1 cellular context compared by ENCODE assay signal in genomic region chr2:73283545-73284295, GRCh38.
TF ChIP-seq lines count a peak whose summit lies in the region.

No MANE protein-coding gene starts in this region.

TF ChIP-seq in HepG2, 621 proteins besides CTCF, POLR2A, EP300 and RAD21 (continued from another document and continues in another):
- TF ChIP-seq ZBTB37 (CRISPR knock-in tag; IDR thresholded peaks at IDR 0.05) (no peak), KDM6A (CRISPR knock-in tag; IDR thresholded peaks at IDR 0.05; ENCODE audit: low read depth) (no peak), JUN (CRISPR knock-in tag; IDR thresholded peaks at IDR 0.05) (no peak), RERE (CRISPR knock-in tag; IDR thresholded peaks at IDR 0.05; ENCODE audit: low read depth) (no peak), PRMT3 (CRISPR knock-in tag; IDR thresholded peaks at IDR 0.05; ENCODE audit: borderline replicate concordance, low read depth) (no peak), NBN (conservative IDR thresholded peaks at IDR 0.05) (no peak), ZNF749 (CRISPR knock-in tag; IDR thresholded peaks at IDR 0.05; ENCODE audit: borderline replicate concordance) (no peak), ZMAT5 (CRISPR knock-in tag; IDR thresholded peaks at IDR 0.05; ENCODE audit: borderline replicate concordance, low read depth) (no peak), ZNF614 (CRISPR knock-in tag; IDR thresholded peaks at IDR 0.05; ENCODE audit: borderline replicate concordance) (no peak), MYPOP (CRISPR knock-in tag; IDR thresholded peaks at IDR 0.05) (no peak; the same call in 1 of the 2 replicates), ZFAT (CRISPR knock-in tag; conservative IDR thresholded peaks at IDR 0.05) (no peak), ZNF839 (CRISPR knock-in tag; IDR thresholded peaks at IDR 0.05; ENCODE audit: borderline replicate concordance) (no peak), ZNF691 (CRISPR knock-in tag; IDR thresholded peaks at IDR 0.05; ENCODE audit: borderline replicate concordance, low read depth) (peak; percentile 77; the same call in 1 of the 2 replicates), TOPORS (CRISPR knock-in tag; IDR thresholded peaks at IDR 0.05) (no peak), PRPF4 (IDR thresholded peaks at IDR 0.05; ENCODE audit: low read depth, low read length, poor library complexity, severe bottlenecking) (no peak), KLF11 (CRISPR knock-in tag; IDR thresholded peaks at IDR 0.05) (no peak), SRY (CRISPR knock-in tag; IDR thresholded peaks at IDR 0.05) (no peak), HNRNPLL (IDR thresholded peaks at IDR 0.05; ENCODE audit: low read depth, low read length, poor library complexity, severe bottlenecking) (no peak), NR1H2 (CRISPR knock-in tag; IDR thresholded peaks at IDR 0.05; ENCODE audit: borderline replicate concordance, low read depth) (no peak), ZNF616 (CRISPR knock-in tag; IDR thresholded peaks at IDR 0.05; ENCODE audit: low read depth) (no peak), ELK4 (CRISPR knock-in tag; IDR thresholded peaks at IDR 0.05; ENCODE audit: borderline replicate concordance) (no peak), ZNF317 (CRISPR knock-in tag; IDR thresholded peaks at IDR 0.05) (no peak), ZNF879 (CRISPR knock-in tag; IDR thresholded peaks at IDR 0.05) (no peak), ZNF7 (CRISPR knock-in tag; IDR thresholded peaks at IDR 0.05) (no peak), ZBTB4 (CRISPR knock-in tag; IDR thresholded peaks at IDR 0.05; ENCODE audit: borderline replicate concordance) (no peak), HOXD1 (CRISPR knock-in tag; IDR thresholded peaks at IDR 0.05) (no peak), ZNF557 (CRISPR knock-in tag; IDR thresholded peaks at IDR 0.05) (no peak), KIAA2018 (CRISPR knock-in tag; IDR thresholded peaks at IDR 0.05; ENCODE audit: borderline replicate concordance) (no peak), ZNF703 (CRISPR knock-in tag; IDR thresholded peaks at IDR 0.05; ENCODE audit: borderline replicate concordance) (no peak), ZBTB39 (CRISPR knock-in tag; IDR thresholded peaks at IDR 0.05) (no peak), ONECUT2 (CRISPR knock-in tag; IDR thresholded peaks at IDR 0.05) (no peak), ZNF460 (CRISPR knock-in tag; IDR thresholded peaks at IDR 0.05; ENCODE audit: borderline replicate concordance) (no peak), SYNCRIP (IDR thresholded peaks at IDR 0.05; ENCODE audit: insufficient read depth, low read depth, low read length) (no peak), HOXA5 (CRISPR knock-in tag; IDR thresholded peaks at IDR 0.05) (no peak)
